Comparison of ENCODE assay signal across 35 cellular contexts in genomic region chr10:17366705-17367104, GRCh38.
"Had no signal": no experiment of that assay in that cellular context is flagged by ENCODE, and none has a peak within 500 bp of the region (broad histone marks: within the 10 kb centered on the region; RNA-seq: fewer than 3 reads in every experiment).

No MANE protein-coding gene starts in this region.

- H3K36me3 ChIP-seq: MG63 had no signal

- H3K9me3 ChIP-seq: MG63 had no signal

- DNase-seq: Karpas-422, Kasumi-1, MG63, MM.1S, MV-4-11, NCI-H1048, NCI-H1092, NCI-H1092 treated with DMSO at 0.1 percent for 48 hours, NCI-H1105, NCI-H1105 treated with DMSO at 0.1 percent for 48 hours, NCI-H1417, NCI-H1417 treated with DMSO at 0.1 percent for 48 hours, NCI-H1436, NCI-H1436 treated with DMSO at 0.1 percent for 48 hours, NCI-H146, NCI-H1694, NCI-H1694 treated with DMSO at 0.1 percent for 48 hours, NCI-H187, NCI-H187 treated with DMSO at 0.1 percent for 48 hours, NCI-H1930, NCI-H2029, NCI-H2029 treated with DMSO at 0.1 percent for 48 hours, NCI-H2081, NCI-H2081 treated with DMSO at 0.1 percent for 48 hours, NCI-H2107, NCI-H2171, NCI-H2171 treated with DMSO at 0.1 percent for 48 hours, NCI-H2227 treated with DMSO at 0.1 percent for 48 hours, NCI-H226, NCI-H345, NCI-H446, NCI-H446 treated with DMSO at 0.1 percent for 48 hours, NCI-H510A, NCI-H510A treated with DMSO at 0.1 percent for 48 hours, NCI-H524 had no signal

- H3K4me3 ChIP-seq: MG63 had no signal

- H3K27me3 ChIP-seq: MG63 had no signal
